In the genomic region with DNA sequence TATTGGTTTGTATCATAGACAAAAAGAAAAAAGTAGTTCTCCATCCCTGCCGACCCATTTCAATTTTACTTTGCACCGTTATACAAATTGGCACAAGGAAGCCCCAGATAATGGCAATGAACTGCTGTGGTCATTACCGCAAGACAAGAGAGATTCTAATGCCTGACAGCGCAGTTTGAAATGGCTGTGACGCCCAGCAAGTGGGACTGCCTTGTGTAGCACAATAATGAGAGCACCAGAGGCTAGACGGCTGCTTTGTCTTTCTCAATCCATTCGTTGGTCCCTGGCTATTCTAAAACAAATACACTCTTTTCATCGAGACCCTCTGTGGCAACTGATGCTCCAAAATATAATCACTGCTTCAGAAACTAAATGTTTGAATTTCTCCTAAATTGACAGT, we compare ENCODE assay signal across 21 cellular contexts.
DNase-seq lines count a peak whose midpoint lies in the region; ATAC-seq, FAIRE-seq and TF ChIP-seq lines count a peak whose summit lies in the region.
"Had no signal": no experiment of that assay in that cellular context is flagged by ENCODE, and none has a peak within 500 bp of the region (broad histone marks: within the 10 kb centered on the region; RNA-seq: fewer than 3 reads in every experiment).

No MANE protein-coding gene starts in this region.

- H3K27me3 ChIP-seq in HUES48 (ENCODE audit: control insufficient read depth, insufficient read depth, low read length) (no peaks in the 10 kb centered on the region), astrocyte (ENCODE audit: insufficient read depth, low read length) (no peaks in the 10 kb centered on the region), gastroesophageal sphincter (no peaks in the 10 kb centered on the region)

- no peaks in the 10 kb centered on the region for H3K27me3 Mint-ChIP-seq in astrocyte (ENCODE audit: low read depth, unreplicated experiment)
- no peaks in the 10 kb centered on the region for H3K27me3 Mint-ChIP-seq in neural crest cell (ENCODE audit: low read depth)
- H3K27me3 Mint-ChIP-seq: CD4-positive, alpha-beta T cell had no signal

- H3K79me2 ChIP-seq in astrocyte (ENCODE audit: insufficient read depth, low read length): no peaks in the 10 kb centered on the region

- peak overlapping the region; percentile 31 for H2AFZ ChIP-seq in astrocyte (ENCODE audit: low read depth, low read length)

- WGBS in gastroesophageal sphincter (ENCODE audit: low coverage in 1 of 2), 2 donors: 63 to 65% methylated on average over 6 to 8 of the region's 8 CpGs

- no peak overlapping the region for H3K4me3 Mint-ChIP-seq in astrocyte (ENCODE audit: unreplicated experiment)
- no peak overlapping the region for H3K4me3 Mint-ChIP-seq in neural crest cell
- H3K4me3 Mint-ChIP-seq: CD4-positive, alpha-beta T cell had no signal

- no peak overlapping the region for H3K27ac Mint-ChIP-seq in astrocyte (ENCODE audit: unreplicated experiment)
- peak overlapping the region; percentile 16 for H3K27ac Mint-ChIP-seq in neural crest cell (ENCODE audit: unreplicated experiment)
- H3K27ac Mint-ChIP-seq: CD4-positive, alpha-beta T cell had no signal

- H3K4me3 ChIP-seq in HUES48 (ENCODE audit: low read depth, low read length): peak overlapping the region; percentile 14; the same call in 1 of the 2 replicates
- no peak overlapping the region for H3K4me3 ChIP-seq in astrocyte (ENCODE audit: insufficient read depth, low read depth, low read length)
- no peak overlapping the region for H3K4me3 ChIP-seq in gastroesophageal sphincter

- no peaks in the 10 kb centered on the region for H3K36me3 ChIP-seq in HUES48 (ENCODE audit: control insufficient read depth, insufficient read depth, low read length)
- no peaks in the 10 kb centered on the region for H3K36me3 ChIP-seq in astrocyte (ENCODE audit: insufficient read depth, low read length)
- H3K36me3 ChIP-seq in gastroesophageal sphincter: no peaks in the 10 kb centered on the region

- peaks cover 21% of the 10 kb centered on the region for H3K4me1 ChIP-seq in HUES48 (ENCODE audit: control insufficient read depth, insufficient read depth, low read length)
- no peaks in the 10 kb centered on the region for H3K4me1 ChIP-seq in astrocyte (ENCODE audit: insufficient read depth, low read length)
- no peaks in the 10 kb centered on the region for H3K4me1 ChIP-seq in gastroesophageal sphincter
- H3K4me1 ChIP-seq: Caco-2 had no signal

- DNase-seq in Ammon's horn (ENCODE audit: low spot score): peak; percentile 37
- DNase-seq in astrocyte (ENCODE audit: low read depth): peak; percentile 46
- peak; percentile 4 for DNase-seq in neural crest cell (ENCODE audit: low read depth, low spot score)
- no peak for DNase-seq in activated CD8-positive, alpha-beta memory T cell treated with anti-CD3 and anti-CD28 coated beads, Interleukin-2, amount 50 U/mL, for 48 hours
- DNase-seq in NCI-H82 treated with DMSO at 0.1 percent for 48 hours (lab: John Stamatoyannopoulos, UW; ENCODE audit: unreplicated experiment): no peak
- DNase-seq: Caco-2; CD4-positive, alpha-beta T cell; DMS153; GDM1; MM.1S; NCI-H1092 treated with DMSO at 0.1 percent for 48 hours; NCI-H2107; NCI-H226; NCI-H524 treated with DMSO at 0.1 percent for 48 hours; RPMI8226; SHP77 treated with DMSO at 0.1 percent for 48 hours; SK-N-SH had no signal

- TF ChIP-seq POLR2A in gastroesophageal sphincter (IDR thresholded peaks at IDR 0.05): no peak

- H3K27ac ChIP-seq in HUES48 (ENCODE audit: low read depth, low read length) (no peak overlapping the region), astrocyte (ENCODE audit: low read depth, low read length) (no peak overlapping the region), gastroesophageal sphincter (no peak overlapping the region)

- TF ChIP-seq CTCF in astrocyte (IDR thresholded peaks at IDR 0.05; ENCODE audit: insufficient read depth, low read depth, low read length) (no peak), neural crest cell (conservative IDR thresholded peaks at IDR 0.05) (no peak), gastroesophageal sphincter (IDR thresholded peaks at IDR 0.05) (no peak)

- FAIRE-seq in astrocyte (lab: Jason Lieb, UNC): no peak
- FAIRE-seq: A204.1, HTR-8/SVneo had no signal

- H3K9me3 ChIP-seq in HUES48 (ENCODE audit: control insufficient read depth, insufficient read depth, low read length) (no peaks in the 10 kb centered on the region), astrocyte (ENCODE audit: insufficient read depth, low read depth, low read length) (no peaks in the 10 kb centered on the region), gastroesophageal sphincter (peaks cover 0 to 12% (median 0%) of the 10 kb centered on the region in 3 donors)
- H3K9me3 ChIP-seq: Caco-2, SK-N-SH had no signal

- no peak for ATAC-seq in gastroesophageal sphincter

- no peak overlapping the region for H3K4me2 ChIP-seq in astrocyte (ENCODE audit: low read length)
- H3K4me2 ChIP-seq: SK-N-SH had no signal

- H3K4me1 Mint-ChIP-seq in astrocyte (ENCODE audit: low read depth, unreplicated experiment): no peaks in the 10 kb centered on the region
- H3K4me1 Mint-ChIP-seq in neural crest cell: peaks cover 10% of the 10 kb centered on the region

- H3K36me3 Mint-ChIP-seq in astrocyte (ENCODE audit: low read depth, unreplicated experiment) (no peaks in the 10 kb centered on the region), neural crest cell (ENCODE audit: low read depth) (no peaks in the 10 kb centered on the region)

- no peak overlapping the region for H3K9ac ChIP-seq in HUES48 (ENCODE audit: low read depth, low read length)
- no peak overlapping the region for H3K9ac ChIP-seq in astrocyte (ENCODE audit: low read length)
- H3K9ac ChIP-seq: SK-N-SH had no signal

- H4K20me1 ChIP-seq in astrocyte (ENCODE audit: insufficient read depth, low read length): no peaks in the 10 kb centered on the region

- peaks cover 9% of the 10 kb centered on the region for H3K9me3 Mint-ChIP-seq in astrocyte (ENCODE audit: unreplicated experiment)
- H3K9me3 Mint-ChIP-seq in neural crest cell: peaks cover 8% of the 10 kb centered on the region

- TF ChIP-seq EP300 in gastroesophageal sphincter (IDR thresholded peaks at IDR 0.05): no peak

Comparison
In these comparisons a context has a peak if more than half of its experiments do, and no peak if none do; other contexts are left out.
1. DNase-seq: peak in Ammon's horn (single experiment), astrocyte (single experiment) and neural crest cell (single experiment); none in activated CD8-positive, alpha-beta memory T cell treated with anti-CD3 and anti-CD28 coated beads, Interleukin-2, amount 50 U/mL, for 48 hours (single experiment) and NCI-H82 treated with DMSO at 0.1 percent for 48 hours (single experiment).